Comparison of ENCODE assay signal across 7 cellular contexts in the genomic region with DNA sequence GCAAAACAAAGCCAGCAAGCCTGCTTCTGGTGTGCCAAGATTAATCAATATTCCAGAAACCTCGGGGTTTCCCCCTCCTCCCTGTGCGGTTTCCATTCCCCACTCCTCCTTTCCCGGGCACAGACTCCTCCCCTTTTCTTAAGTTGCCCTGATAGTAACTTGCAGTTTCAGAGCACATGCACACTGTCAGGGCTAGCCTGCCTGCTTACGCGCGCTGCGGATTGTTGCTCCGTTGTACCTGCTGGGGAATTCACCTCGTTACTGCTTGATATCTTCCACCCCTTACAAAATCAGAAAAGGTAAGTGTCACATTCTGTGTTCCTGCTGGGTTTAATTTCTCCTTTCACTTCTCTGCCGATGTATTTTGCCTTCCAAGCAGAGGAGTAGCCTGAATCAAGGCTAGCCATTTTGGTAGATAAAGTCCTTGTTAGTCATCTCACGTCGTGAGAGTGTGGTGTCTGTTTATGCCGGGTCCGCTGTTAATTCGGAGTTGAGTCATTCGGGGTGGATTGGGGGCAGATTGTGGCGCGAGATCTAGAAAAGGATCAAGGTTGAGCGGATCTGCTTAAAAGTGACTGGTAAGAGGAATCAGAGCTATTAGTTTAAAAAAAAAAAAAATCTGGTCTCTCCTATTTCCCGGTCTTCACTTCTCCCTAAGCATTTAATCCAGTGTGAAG. TPM values are rescaled to one million over a fixed set of nuclear protein-coding genes. Genes with fewer than 3 reads are reported as not detected.
DNase-seq lines count a peak whose midpoint lies in the region; ATAC-seq, FAIRE-seq and TF ChIP-seq lines count a peak whose summit lies in the region.

Gene SLC1A3, plus strand, starts transcription at position 170 of the 677 bp plus-strand sequence. CDS start 1,818 bp downstream, outside the sequence.

- FAIRE-seq in GM12891 (lab: Jason Lieb, UNC) = peak; percentile 96

- H3K4me3 Mint-ChIP-seq in IgD-negative memory B cell (peak within 1 kb of the TSS; percentile 66 to 87 (median 76)), WTC11 (peak within 1 kb of the TSS; percentile 98)

- H3K4me1 ChIP-seq in mononuclear cell (ENCODE audit: insufficient read depth, low read length) = peaks cover 22% of the 10 kb centered on the region

- H3K4me3 ChIP-seq in epithelial cell of proximal tubule (ENCODE audit: low read depth, low read length) (peak within 1 kb of the TSS; percentile 62), mononuclear cell (ENCODE audit: low read length) (peak within 1 kb of the TSS; percentile 53)

- DNase-seq in GM12891 (ENCODE audit: insufficient read length, low spot score) (no peak), WTC11 (ENCODE audit: low spot score) (peak; percentile 62), epithelial cell of proximal tubule (ENCODE audit: low read depth) (peak; percentile 65)
- peak; percentile 57 for DNase-seq in stimulated activated naive CD8-positive, alpha-beta T cell treated with anti-CD3 and anti-CD28 coated beads, Interleukin-15, Interleukin-2, amounts not matched to agents 100 U/mL and 50 U/mL, for 24 hours

- peaks cover 23% of the 10 kb centered on the region for H3K27me3 Mint-ChIP-seq in IgD-negative memory B cell
- no peaks in the 10 kb centered on the region for H3K27me3 Mint-ChIP-seq in WTC11 (ENCODE audit: low read depth)

- peak; percentile 90 for ATAC-seq in GM21786 (IDR thresholded peaks at IDR 0.05; ENCODE audit: unreplicated experiment)
- ATAC-seq in WTC11 = peak; percentile 87
- ATAC-seq in stimulated activated naive CD8-positive, alpha-beta T cell treated with anti-CD3 and anti-CD28 coated beads, Interleukin-15, Interleukin-2, amounts not matched to agents 100 U/mL and 50 U/mL, for 24 hours = peak; percentile 95

- no peak within 1 kb of the TSS for H3K27ac Mint-ChIP-seq in IgD-negative memory B cell
- peak within 1 kb of the TSS; percentile 95 for H3K27ac Mint-ChIP-seq in WTC11

- H3K9me3 Mint-ChIP-seq in IgD-negative memory B cell (no peaks in the 10 kb centered on the region), WTC11 (no peaks in the 10 kb centered on the region)

- peak; percentile 81 for TF ChIP-seq POLR2A in GM12891 (IDR thresholded peaks at IDR 0.05; ENCODE audit: low read depth, low read length)

- H3K36me3 Mint-ChIP-seq in IgD-negative memory B cell (no peaks in the 10 kb centered on the region), WTC11 (peaks cover 33% of the 10 kb centered on the region)

- CTCF ChIA-PET in WTC11 (lab: Charles Lee) = interaction anchor here (0.9 to 1.8 kb wide), 5 partner anchors 13 to 189 kb away, joined by 3 to 8 read pairs (median 5); no protein-coding TSS in a partner anchor

- H3K4me1 Mint-ChIP-seq in IgD-negative memory B cell = peaks cover 9 to 13% (median 10%) of the 10 kb centered on the region in 3 donors
- peaks cover 80% of the 10 kb centered on the region for H3K4me1 Mint-ChIP-seq in WTC11

- TF ChIP-seq CTCF in WTC11 (IDR thresholded peaks at IDR 0.05) (no peak), epithelial cell of proximal tubule (conservative IDR thresholded peaks at IDR 0.05; ENCODE audit: low read depth, low read length) (no peak)

- POLR2A ChIA-PET in WTC11 (lab: Charles Lee) = interaction anchor here (0.7 to 2.0 kb wide), 4 partner anchors 10 to 83 kb away, joined by 3 to 6 read pairs (median 3); no protein-coding TSS in a partner anchor

- peaks cover 27% of the 10 kb centered on the region for H3K27me3 ChIP-seq in mononuclear cell (ENCODE audit: insufficient read depth, low read length)

- no peaks in the 10 kb centered on the region for H3K9me3 ChIP-seq in mononuclear cell (ENCODE audit: low read depth, low read length)

TF ChIP-seq in GM12891, 5 proteins besides CTCF, POLR2A, EP300 and RAD21:
- no peak for TF ChIP-seq SPI1 (IDR thresholded peaks at IDR 0.05; ENCODE audit: low read depth, low read length)
- peak; percentile 68; the same call in 1 of the 2 replicates for TF ChIP-seq POLR2AphosphoS5 (IDR thresholded peaks at IDR 0.05; ENCODE audit: low read depth, low read length)
- 0 out of 2 replicates have a peak, but pooled peaks have one; percentile 24 for TF ChIP-seq POU2F2 (IDR thresholded peaks at IDR 0.05; ENCODE audit: low read depth, low read length)
TF ChIP-seq in GM12891: peak in this region for 2.

TF ChIP-seq in WTC11, 78 proteins besides CTCF, POLR2A, EP300 and RAD21:
- TF ChIP-seq SMAD3 (CRISPR knock-in tag; IDR thresholded peaks at IDR 0.05; ENCODE audit: borderline replicate concordance) (0 out of 2 replicates have a peak, but pooled peaks have one; percentile 44), ZNF263 (CRISPR knock-in tag; IDR thresholded peaks at IDR 0.05; ENCODE audit: low read depth) (peak; percentile 73; the same call in 1 of the 2 replicates), USF2 (CRISPR knock-in tag; IDR thresholded peaks at IDR 0.05) (0 out of 2 replicates have a peak, but pooled peaks have one; percentile 34), FOXK1 (CRISPR knock-in tag; IDR thresholded peaks at IDR 0.05) (peak; percentile 59), ZNF232 (CRISPR knock-in tag; IDR thresholded peaks at IDR 0.05) (peak; percentile 63; the same call in 1 of the 2 replicates), KAT7 (CRISPR knock-in tag; IDR thresholded peaks at IDR 0.05; ENCODE audit: borderline replicate concordance) (no peak), HMGA2 (CRISPR knock-in tag; IDR thresholded peaks at IDR 0.05) (no peak), GRHL2 (CRISPR knock-in tag; IDR thresholded peaks at IDR 0.05; ENCODE audit: insufficient replicate concordance, severe bottlenecking) (no peak)
- TF ChIP-seq, protein P1, sequence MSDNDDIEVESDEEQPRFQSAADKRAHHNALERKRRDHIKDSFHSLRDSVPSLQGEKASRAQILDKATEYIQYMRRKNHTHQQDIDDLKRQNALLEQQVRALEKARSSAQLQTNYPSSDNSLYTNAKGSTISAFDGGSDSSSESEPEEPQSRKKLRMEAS (CRISPR knock-in tag; IDR thresholded peaks at IDR 0.05) = peak; percentile 74
- TF ChIP-seq, protein P2, sequence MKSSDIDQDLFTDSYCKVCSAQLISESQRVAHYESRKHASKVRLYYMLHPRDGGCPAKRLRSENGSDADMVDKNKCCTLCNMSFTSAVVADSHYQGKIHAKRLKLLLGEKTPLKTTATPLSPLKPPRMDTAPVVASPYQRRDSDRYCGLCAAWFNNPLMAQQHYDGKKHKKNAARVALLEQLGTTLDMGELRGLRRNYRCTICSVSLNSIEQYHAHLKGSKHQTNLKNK (CRISPR knock-in tag; IDR thresholded peaks at IDR 0.05) = no peak

RNA-seq across cellular contexts. Expression of gene SLC1A3, which starts in this region (rescaled TPM):
- polyA plus RNA-seq in GM12891 (2012; ENCODE audit: low read depth, missing spikeins) = 1.5 TPM
- not detected for polyA plus RNA-seq in IgD-negative memory B cell
- total RNA-seq in WTC11 (2021) = 45.9 to 77.9 TPM (median 53.8 TPM) in 3 replicates
- total RNA-seq in epithelial cell of proximal tubule = 1.3 and 1.7 TPM in 2 replicates
- total RNA-seq in mononuclear cell = 3.9 TPM
